In genomic region chr2:85706604-85707296, GRCh38 we compare ENCODE assay signal across 12 cellular contexts. TPM values are rescaled to one million over a fixed set of nuclear protein-coding genes. Genes with fewer than 3 reads are reported as not detected.
A peak's percentile ranks its signal among the peaks of the same experiment; 100 is the strongest.
DNase-seq lines count a peak whose midpoint lies in the region; ATAC-seq and TF ChIP-seq lines count a peak whose summit lies in the region.
"Had no signal": no experiment of that assay in that cellular context is flagged by ENCODE, and none has a peak within 500 bp of the region (broad histone marks: within the 10 kb centered on the region; RNA-seq: fewer than 3 reads in every experiment).

No MANE protein-coding gene starts in this region.

- H3K79me2 ChIP-seq in PC-9 (ENCODE audit: low read depth), result no peaks in the 10 kb centered on the region

- H3K9me3 ChIP-seq in PC-9 (ENCODE audit: insufficient read depth, low read depth), result no peaks in the 10 kb centered on the region
- no peaks in the 10 kb centered on the region for H3K9me3 ChIP-seq in sigmoid colon

- H3K4me1 ChIP-seq in PC-9 (replicated peaks; ENCODE audit: insufficient read depth) (peaks cover 52% of the 10 kb centered on the region), sigmoid colon (peaks cover 0 to 9% (median 4%) of the 10 kb centered on the region in 4 donors)

- peak; percentile 3 for ATAC-seq in GM18907 (IDR thresholded peaks at IDR 0.05; ENCODE audit: unreplicated experiment)
- no peak for ATAC-seq in esophagus mucosa
- ATAC-seq in HG03457 (IDR thresholded peaks at IDR 0.05; ENCODE audit: unreplicated experiment), result no peak

- peak overlapping the region; percentile 95 for H3K27ac ChIP-seq in PC-9
- H3K27ac ChIP-seq in sigmoid colon, result peak overlapping the region; percentile 36 to 72 (median 60)

- no peaks in the 10 kb centered on the region for H3K9me2 ChIP-seq in PC-9 (ENCODE audit: insufficient read depth)

- no peaks in the 10 kb centered on the region for H3K36me3 ChIP-seq in PC-9 (ENCODE audit: low read depth)
- no peaks in the 10 kb centered on the region for H3K36me3 ChIP-seq in sigmoid colon

- TF ChIP-seq POLR2A in sigmoid colon (IDR thresholded peaks at IDR 0.05), result no peak

- POLR2A ChIA-PET in PC-9 (lab: Charles Lee; ENCODE audit: unreplicated experiment), result no interaction called here

- TF ChIP-seq CTCF in PC-9 (conservative IDR thresholded peaks at IDR 0.05), result no peak
- TF ChIP-seq CTCF in sigmoid colon (IDR thresholded peaks at IDR 0.05), result no peak

- H3K27me3 ChIP-seq in PC-9 (ENCODE audit: insufficient read depth, low read depth) (no peaks in the 10 kb centered on the region), sigmoid colon (no peaks in the 10 kb centered on the region)

- intact Hi-C loops in PC-9 (cut with micrococcal nuclease; ENCODE audit: unreplicated experiment), result loop anchor here (1.0 to 5.0 kb wide), 3 partner anchors 27 to 294 kb away; partner anchors contain the start of gene CAPG
- intact Hi-C loops in sigmoid colon (cut with DNase I), result loop anchor here (2.0 to 5.0 kb wide), 2 partner anchors 28 to 69 kb away; no protein-coding TSS in a partner anchor

- H4K20me1 ChIP-seq in PC-9 (ENCODE audit: insufficient read depth), result no peaks in the 10 kb centered on the region

- peak overlapping the region; percentile 64; the same call in 1 of the 2 replicates for H3K4me2 ChIP-seq in PC-9

- CTCF ChIA-PET in PC-9 (lab: Charles Lee), result interaction anchor here (0.6 to 3.4 kb wide), 4 partner anchors 24 to 398 kb away, joined by 3 to 28 read pairs (median 3); no protein-coding TSS in a partner anchor

- TF ChIP-seq EP300 in sigmoid colon (IDR thresholded peaks at IDR 0.05), result peak in 1 of 4 donors; percentile 44

- H3K4me3 ChIP-seq in PC-9 (no peak overlapping the region), sigmoid colon (no peak overlapping the region)

- 84 to 86% methylated on average over 10 of the region's 10 CpGs for WGBS in sigmoid colon, 2 donors

- no TSS peak for BruUV-seq in PC-9 (replicated peaks; lab: Mats Ljungman, UMichigan)

- H3F3A ChIP-seq in PC-9 (ENCODE audit: insufficient read depth, low read depth), result peaks cover 23% of the 10 kb centered on the region

- DNase-seq in PC-9 (no peak), globus pallidus (ENCODE audit: low spot score) (peak; percentile 61), sigmoid colon (peak; percentile 85), NCI-H2107 treated with DMSO at 0.1 percent for 48 hours (lab: John Stamatoyannopoulos, UW; ENCODE audit: unreplicated experiment) (no peak), AG20443 (ENCODE audit: low spot score) (no peak)
- DNase-seq: NCI-H1436 treated with DMSO at 0.1 percent for 48 hours had no signal

- no peak overlapping the region for H2AFZ ChIP-seq in PC-9

RNA-seq across cellular contexts. Expression of gene GNLY, which starts 12.6 kb away (rescaled TPM):
- total RNA-seq in PC-9 (2021) (not detected in 2 replicates), sigmoid colon (1 to 10 TPM in 1 of 4 donors, not detected in 3; 1.6 TPM), esophagus mucosa (0.44 TPM)
- polyA plus RNA-seq in sigmoid colon, result 10 to 100 TPM in 1 of 3 donors, 1 to 10 TPM in 2; 2.4 to 13.9 (median 4.2) TPM
- total RNA-seq: urinary bladder had no signal

RNA-seq across cellular contexts. Expression of gene SFTPB, which starts 38.8 kb away (rescaled TPM):
- not detected in 2 replicates for total RNA-seq in PC-9 (2021)
- total RNA-seq in sigmoid colon, result not detected
- polyA plus RNA-seq in sigmoid colon, result 10 to 100 TPM in 1 of 3 donors, under 1 TPM in 1, not detected in 1; 0.57 to 23.4 TPM
- total RNA-seq in esophagus mucosa, result 0.84 TPM
- total RNA-seq: lower leg skin; T-helper 2 cell treated with Interferon-gamma antibody and Interleukin-4, amounts not matched to agents 100 ng/mL and 5 ng/mL, for 36 hours; urinary bladder had no signal
- polyA plus RNA-seq: urinary bladder had no signal

RNA-seq across cellular contexts. Expression of gene ATOH8, which starts 47.0 kb away (rescaled TPM):
- total RNA-seq in PC-9 (2021) (0.25 TPM in 1 of 2 replicates, not detected in the other), sigmoid colon (10 to 100 TPM; 12.4 to 20.6 (median 18.1) TPM), esophagus mucosa (1.2 TPM)
- polyA plus RNA-seq in sigmoid colon, result 1 to 10 TPM; 1.6 to 9.4 (median 6.6) TPM

Comparison
In these comparisons a context has a peak if more than half of its experiments do, and no peak if none do; other contexts are left out.
1. DNase-seq: peak in globus pallidus (single experiment) and sigmoid colon (single experiment); none in PC-9 (0 of 2), NCI-H2107 treated with DMSO at 0.1 percent for 48 hours (single experiment) and AG20443 (single experiment).